In genomic region chr7:131956864-131957263, GRCh38 we compare ENCODE assay signal across 27 cellular contexts.
"Had no signal": no experiment of that assay in that cellular context is flagged by ENCODE, and none has a peak within 500 bp of the region (broad histone marks: within the 10 kb centered on the region; RNA-seq: fewer than 3 reads in every experiment).

No MANE protein-coding gene starts in this region.

- H3K36me3 Mint-ChIP-seq: natural killer cell treated with Interleukin-12 subunit alpha and Interleukin-12 subunit beta and Interleukin-15 and Interleukin-18, amount 100 ng/mL, for 72 hours; stimulated activated effector memory CD8-positive, alpha-beta T cell treated with anti-CD3 and anti-CD28 coated beads, Interleukin-12 subunit alpha, Interleukin-12 subunit beta, amount 100 ng/mL, for 72 hours; stimulated activated naive B cell treated with anti-CD40 and anti-IgM and Interleukin-4, amounts not matched to agents 10 μg/mL and 1 μg/mL and 100 μg/mL, for 72 hours had no signal

- H3K9me3 ChIP-seq: neutrophil, ovary, psoas muscle, right lobe of liver, sigmoid colon, stomach, thoracic aorta, thyroid gland, upper lobe of left lung, vagina had no signal

- H3K4me1 ChIP-seq: parathyroid adenoma, psoas muscle, right lobe of liver, sigmoid colon, stomach, thyroid gland, upper lobe of left lung, vagina had no signal

- H3K4me3 ChIP-seq: ovary, psoas muscle, right lobe of liver, sigmoid colon, stomach, thoracic aorta, thyroid gland, tibial nerve, upper lobe of left lung, vagina had no signal

- DNase-seq: nephron progenitor cell; ovary; psoas muscle; right cardiac atrium; right lobe of liver; sigmoid colon; small intestine; stimulated activated CD4-positive, alpha-beta T cell treated with anti-CD3 and anti-CD28 coated beads, Interleukin-15, amount 100 ng/mL, for 24 hours; stimulated activated CD4-positive, alpha-beta T cell treated with anti-CD3 and anti-CD28 coated beads, Interleukin-2, amount 100 ng/mL, for 24 hours; stimulated activated CD4-positive, alpha-beta T cell treated with anti-CD3 and anti-CD28 coated beads, Interleukin-2, amount 100 ng/mL, for 48 hours; stimulated activated CD4-positive, alpha-beta T cell treated with anti-CD3 and anti-CD28 coated beads, Interleukin-4, amount 100 ng/mL, for 24 hours; stimulated activated naive B cell treated with anti-CD40 and anti-IgM and Interleukin-4, amounts not matched to agents 10 μg/mL and 1 μg/mL and 100 μg/mL, for 72 hours; stimulated activated naive CD4-positive, alpha-beta T cell treated with Interleukin-2 at 50 U/mL for 16 hours; stomach; thyroid gland; trophoblast cell; upper lobe of left lung had no signal

- ATAC-seq: natural killer cell treated with Interleukin-12 subunit alpha and Interleukin-12 subunit beta and Interleukin-15 and Interleukin-18, amount 100 ng/mL, for 72 hours; psoas muscle; right cardiac atrium; right lobe of liver; stimulated activated effector memory CD8-positive, alpha-beta T cell treated with anti-CD3 and anti-CD28 coated beads, Interleukin-12 subunit alpha, Interleukin-12 subunit beta, amount 100 ng/mL, for 72 hours; stimulated activated naive B cell treated with anti-CD40 and anti-IgM and Interleukin-4, amounts not matched to agents 10 μg/mL and 1 μg/mL and 100 μg/mL, for 72 hours had no signal

- H3K79me2 ChIP-seq: parathyroid adenoma had no signal

- H3K36me3 ChIP-seq: neutrophil, ovary, right lobe of liver, sigmoid colon, stomach, thoracic aorta, thyroid gland, tibial nerve, upper lobe of left lung, vagina had no signal

- H3K27ac Mint-ChIP-seq: natural killer cell treated with Interleukin-12 subunit alpha and Interleukin-12 subunit beta and Interleukin-15 and Interleukin-18, amount 100 ng/mL, for 72 hours; nephron progenitor cell; progenitor cell of endocrine pancreas; stimulated activated effector memory CD8-positive, alpha-beta T cell treated with anti-CD3 and anti-CD28 coated beads, Interleukin-12 subunit alpha, Interleukin-12 subunit beta, amount 100 ng/mL, for 72 hours; stimulated activated naive B cell treated with anti-CD40 and anti-IgM and Interleukin-4, amounts not matched to agents 10 μg/mL and 1 μg/mL and 100 μg/mL, for 72 hours; stimulated activated naive CD8-positive, alpha-beta T cell treated with anti-CD3 and anti-CD28 coated beads, Interleukin-15, Interleukin-2, amounts not matched to agents 100 ng/mL and 50 ng/mL, for 24 hours had no signal

- H3K9ac ChIP-seq: parathyroid adenoma had no signal

- H3K4me3 Mint-ChIP-seq: natural killer cell treated with Interleukin-12 subunit alpha and Interleukin-12 subunit beta and Interleukin-15 and Interleukin-18, amount 100 ng/mL, for 72 hours; nephron progenitor cell; neural crest cell; stimulated activated effector memory CD8-positive, alpha-beta T cell treated with anti-CD3 and anti-CD28 coated beads, Interleukin-12 subunit alpha, Interleukin-12 subunit beta, amount 100 ng/mL, for 72 hours; stimulated activated naive B cell treated with anti-CD40 and anti-IgM and Interleukin-4, amounts not matched to agents 10 μg/mL and 1 μg/mL and 100 μg/mL, for 72 hours; stimulated activated naive CD8-positive, alpha-beta T cell treated with anti-CD3 and anti-CD28 coated beads, Interleukin-15, Interleukin-2, amounts not matched to agents 100 ng/mL and 50 ng/mL, for 24 hours had no signal

- H3K27ac ChIP-seq: neutrophil, ovary, parathyroid adenoma, psoas muscle, right lobe of liver, sigmoid colon, stomach, thoracic aorta, thyroid gland, tibial nerve, upper lobe of left lung, vagina had no signal

- H2AFZ ChIP-seq: parathyroid adenoma had no signal

- H3K27me3 ChIP-seq: neutrophil, ovary, right lobe of liver, sigmoid colon, stomach, thyroid gland, tibial nerve, upper lobe of left lung, vagina had no signal

- H3K9me3 Mint-ChIP-seq: natural killer cell treated with Interleukin-12 subunit alpha and Interleukin-12 subunit beta and Interleukin-15 and Interleukin-18, amount 100 ng/mL, for 72 hours; neural crest cell; stimulated activated effector memory CD8-positive, alpha-beta T cell treated with anti-CD3 and anti-CD28 coated beads, Interleukin-12 subunit alpha, Interleukin-12 subunit beta, amount 100 ng/mL, for 72 hours; stimulated activated naive CD8-positive, alpha-beta T cell treated with anti-CD3 and anti-CD28 coated beads, Interleukin-15, Interleukin-2, amounts not matched to agents 100 ng/mL and 50 ng/mL, for 24 hours had no signal

- H3K4me1 Mint-ChIP-seq: stimulated activated effector memory CD8-positive, alpha-beta T cell treated with anti-CD3 and anti-CD28 coated beads, Interleukin-12 subunit alpha, Interleukin-12 subunit beta, amount 100 ng/mL, for 72 hours had no signal
